ENCODE assay signal across 1 cellular context in genomic region chr18:78980777-78981651, GRCh38.
TF ChIP-seq lines count a peak whose summit lies in the region.

No MANE protein-coding gene starts in this region.

TF ChIP-seq in SK-N-SH, 30 proteins besides CTCF, POLR2A, EP300 and RAD21 (continued from another document):
- no peak for TF ChIP-seq REST (IDR thresholded peaks at IDR 0.05; ENCODE audit: low read depth, low read length)
